In genomic region chr6:26474439-26474881, GRCh38 we compare ENCODE assay signal across 1 cellular context.
TF ChIP-seq lines count a peak whose summit lies in the region.

No MANE protein-coding gene starts in this region.

TF ChIP-seq in GM23338, 12 proteins besides CTCF, POLR2A, EP300 and RAD21 (continued from another document):
- TF ChIP-seq ZNF462 (CRISPR knock-in tag; IDR thresholded peaks at IDR 0.05) (no peak), STAT1 (IDR thresholded peaks at IDR 0.05; ENCODE audit: unreplicated experiment) (no peak), POLR2AphosphoS5 (IDR thresholded peaks at IDR 0.05; ENCODE audit: low read depth) (no peak), ZNF114 (CRISPR knock-in tag; IDR thresholded peaks at IDR 0.05) (no peak), REST (IDR thresholded peaks at IDR 0.05; ENCODE audit: unreplicated experiment) (no peak), NANOG (IDR thresholded peaks at IDR 0.05; ENCODE audit: borderline replicate concordance) (no peak), JUNB (IDR thresholded peaks at IDR 0.05; ENCODE audit: unreplicated experiment) (no peak), ETS1 (IDR thresholded peaks at IDR 0.05) (no peak)
